ENCODE assay signal across 8 cellular contexts in genomic region chr1:40084750-40085149, GRCh38. TPM values are rescaled to one million over a fixed set of nuclear protein-coding genes. Genes with fewer than 3 reads are reported as not detected.
DNase-seq lines count a peak whose midpoint lies in the region; ATAC-seq, FAIRE-seq and TF ChIP-seq lines count a peak whose summit lies in the region.
"Not testable (repeated sequence)": the region's sequence is repeated elsewhere in the genome, so short reads cannot be mapped to it uniquely, and the experiment has no call there.

No MANE protein-coding gene starts in this region.

- H3K4me2 ChIP-seq in skeletal muscle satellite cell (ENCODE audit: low read length), result peak overlapping the region; percentile 58

- H3K36me3 ChIP-seq in esophagus squamous epithelium (peaks cover 5 to 81% (median 7%) of the 10 kb centered on the region in 3 donors), skeletal muscle satellite cell (ENCODE audit: insufficient read depth, low read length) (peaks cover 34% of the 10 kb centered on the region)

- intact Hi-C loops in esophagus squamous epithelium (cut with DNase I), result loop anchor here (5.0 to 10.0 kb wide), 2 partner anchors 60 to 253 kb away; no protein-coding TSS in a partner anchor
- intact Hi-C loops in lower leg skin (cut with DNase I; ENCODE audit: low total_unique reads), result loop anchor here (10.0 kb wide), 1 partner anchor 250 kb away; no protein-coding TSS in a partner anchor

- not testable (repeated sequence) for H3K4me1 ChIP-seq in esophagus squamous epithelium; skeletal muscle satellite cell (ENCODE audit: control insufficient read depth, insufficient read depth, low read length)

- H3K27ac ChIP-seq in esophagus squamous epithelium, result not testable (repeated sequence)

- peak; percentile 33; the same call in 1 of the 3 replicates for ATAC-seq in SK-N-SH treated with all-trans-retinoic acid at 6 μM for 48 hours

- not testable (repeated sequence) for TF ChIP-seq POLR2A in esophagus squamous epithelium (IDR thresholded peaks at IDR 0.05); lower leg skin (IDR thresholded peaks at IDR 0.05)

- H3K9ac ChIP-seq in skeletal muscle satellite cell (ENCODE audit: low read depth, low read length), result not testable (repeated sequence)

- peak overlapping the region in 1 of 4 donors; percentile 32 for H3K4me3 ChIP-seq in esophagus squamous epithelium
- H3K4me3 ChIP-seq in lower leg skin (ENCODE audit: low read depth, poor library complexity, severe bottlenecking); skeletal muscle satellite cell (ENCODE audit: low read length): not testable (repeated sequence)

- whole genome bisulfite sequencing in esophagus squamous epithelium, 2 donors, result 0 to 38% methylated on average over 2 to 8 of the region's 11 CpGs
- WGBS in lower leg skin, 2 donors, result 12 to 16% methylated on average over 11 of the region's 11 CpGs

- not testable (repeated sequence) for H3K27me3 ChIP-seq in esophagus squamous epithelium; skeletal muscle satellite cell (ENCODE audit: control insufficient read depth, insufficient read depth, low read length)

- not testable (repeated sequence) for H3K9me3 ChIP-seq in esophagus squamous epithelium; skeletal muscle satellite cell (replicated peaks; ENCODE audit: low read length)

- TF ChIP-seq CTCF in GM12873 (IDR thresholded peaks at IDR 0.05; ENCODE audit: insufficient read depth, low read depth, low read length, missing control alignments) (peak; percentile 68), esophagus squamous epithelium (IDR thresholded peaks at IDR 0.05) (peak; percentile 22 to 75 (median 46))
- TF ChIP-seq CTCF in lower leg skin (IDR thresholded peaks at IDR 0.05), result not testable (repeated sequence)

- peak; percentile 91 for FAIRE-seq in A204.1 (lab: Jason Lieb, UNC)

- DNase-seq in NCI-H2029 (lab: John Stamatoyannopoulos, UW), result peak; percentile 96
- peak; percentile 77 for DNase-seq in activated effector memory CD4-positive, alpha-beta T cell treated with anti-CD3 and anti-CD28 coated beads, Interleukin-2, amount 50 U/mL, for 16 hours
- not testable (repeated sequence) for DNase-seq in esophagus squamous epithelium (lab: John Stamatoyannopoulos, UW)
- peak; percentile 27 to 93 for DNase-seq in lower leg skin (ENCODE audit: low spot score in 2 of 2)

RNA-seq across cellular contexts. Expression of gene PPT1, which starts 12.3 kb away (rescaled TPM):
- total RNA-seq in esophagus squamous epithelium (10 to 100 TPM; 27.2 to 43.9 (median 37.6) TPM), lower leg skin (10 to 100 TPM; 28.2 to 42.1 (median 37.5) TPM)
- 41.6 and 48.7 TPM in 2 replicates for total RNA-seq in skeletal muscle satellite cell (2012; rRNA removed)

RNA-seq across cellular contexts. Expression of gene CAP1, which starts 44.2 kb away (rescaled TPM):
- total RNA-seq in esophagus squamous epithelium, result 100 to 1,000 TPM; 157 to 282 (median 227) TPM
- total RNA-seq in lower leg skin, result 100 to 1,000 TPM; 136 to 173 (median 143) TPM
- total RNA-seq in skeletal muscle satellite cell (2012; rRNA removed), result 404 and 440 TPM in 2 replicates
